ENCODE assay signal across 8 cellular contexts in the genomic region with DNA sequence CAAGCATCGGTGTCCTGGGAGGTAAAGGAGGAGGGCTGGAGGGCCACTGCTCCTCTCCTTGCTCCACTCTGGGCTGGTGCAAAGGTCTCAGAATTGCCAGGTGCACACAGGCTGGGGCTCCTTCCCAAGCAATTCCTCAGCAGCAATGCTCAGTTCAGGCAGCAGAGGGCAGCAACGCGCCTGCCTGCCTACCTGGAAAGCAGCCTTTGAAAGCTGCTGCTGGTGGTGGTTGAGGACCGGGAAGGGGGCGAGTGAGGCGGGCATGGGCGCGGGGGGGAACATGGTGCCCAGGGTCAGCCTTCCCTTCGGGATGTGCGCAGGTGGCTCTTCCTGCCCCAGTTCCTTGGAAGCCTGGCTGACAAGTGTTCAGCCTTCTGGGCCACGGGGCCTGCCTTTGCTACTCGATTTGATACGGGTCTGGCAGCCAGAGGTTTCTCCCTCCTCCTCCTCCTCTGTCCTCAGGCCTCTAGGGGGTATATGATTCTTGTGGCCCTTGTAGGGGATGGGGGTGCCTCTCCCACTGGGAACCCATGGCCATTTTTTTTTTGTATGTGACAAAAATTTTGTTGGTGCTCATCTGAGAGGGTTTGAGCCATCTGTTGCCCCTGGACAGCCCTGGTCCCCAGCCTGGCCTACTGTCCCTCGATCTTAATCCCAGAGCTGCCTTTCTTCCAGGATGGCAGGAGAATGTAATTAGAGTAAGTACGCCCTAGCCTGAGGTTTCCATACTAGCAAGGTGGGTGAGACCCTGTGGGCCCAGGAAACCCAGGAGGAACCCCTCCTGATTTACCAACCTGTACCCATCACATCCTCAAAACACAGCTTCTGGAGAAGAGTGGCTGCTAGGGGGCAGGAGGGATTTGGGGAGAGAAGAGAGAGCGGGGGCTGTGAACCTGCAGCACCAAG. TPM values are rescaled to one million over a fixed set of nuclear protein-coding genes. Genes with fewer than 3 reads are reported as not detected.
DNase-seq lines count a peak whose midpoint lies in the region; ATAC-seq and TF ChIP-seq lines count a peak whose summit lies in the region.

No MANE protein-coding gene starts in this region.

- H3K4me3 ChIP-seq in CD8-positive, alpha-beta T cell (ENCODE audit: low read depth, low read length), result no peak overlapping the region
- no peak overlapping the region for H3K4me3 ChIP-seq in H7 (ENCODE audit: insufficient read depth, low read depth, low read length)
- no peak overlapping the region for H3K4me3 ChIP-seq in hepatocyte
- H3K4me3 ChIP-seq in gastrocnemius medialis, result peak overlapping the region in 3 of 4 donors; percentile 17 to 30 (median 18)

- H3K9me3 Mint-ChIP-seq in CD8-positive, alpha-beta T cell, result no peaks in the 10 kb centered on the region

- CTCF ChIA-PET in CD8-positive, alpha-beta T cell (lab: Charles Lee), result interaction anchor here (0.7 to 7.1 kb wide), 23 partner anchors 11 to 431 kb away, joined by 3 to 74 read pairs (median 6); partner anchors contain the start of genes MAD2L1BP, MRPS18A, RSPH9 and VEGFA

- H3K9me3 ChIP-seq in CD8-positive, alpha-beta T cell (ENCODE audit: low read length), result no peaks in the 10 kb centered on the region
- no peaks in the 10 kb centered on the region for H3K9me3 ChIP-seq in hepatocyte (ENCODE audit: low read depth)
- H3K9me3 ChIP-seq in gastrocnemius medialis, result no peaks in the 10 kb centered on the region

- no peaks in the 10 kb centered on the region for H4K20me1 ChIP-seq in hepatocyte (ENCODE audit: insufficient read depth, poor library complexity, severe bottlenecking)

- peak overlapping the region; percentile 63 for H3K4me3 Mint-ChIP-seq in CD8-positive, alpha-beta T cell

- ATAC-seq in CD8-positive, alpha-beta T cell, result peak; percentile 83
- peak; percentile 67 to 69 for ATAC-seq in gastrocnemius medialis
- ATAC-seq in GM21737 (IDR thresholded peaks at IDR 0.05; ENCODE audit: unreplicated experiment), result no peak

- peak; percentile 72 to 85 (median 75) for DNase-seq in CD8-positive, alpha-beta T cell
- DNase-seq in H7, result peak; percentile 92
- DNase-seq in NCI-H1930 (lab: John Stamatoyannopoulos, UW), result peak; percentile 53 to 79
- DNase-seq in T1000 (lab: John Stamatoyannopoulos, UW), result peak; percentile 64
- DNase-seq in astrocyte of the hippocampus (ENCODE audit: low read depth, low spot score), result peak; percentile 89
- DNase-seq in hepatocyte (ENCODE audit: low spot score), result peak; percentile 88
- peak; percentile 62 to 85 for DNase-seq in gastrocnemius medialis

- TF ChIP-seq POLR2A in gastrocnemius medialis (IDR thresholded peaks at IDR 0.05), result peak in 1 of 2 donors; percentile 34

- no peak overlapping the region for H2AFZ ChIP-seq in hepatocyte

- H3K4me2 ChIP-seq in hepatocyte, result peak overlapping the region; percentile 75

- intact Hi-C loops in CD8-positive, alpha-beta T cell (cut with DNase I, micrococcal nuclease), result loop anchor here (1.0 to 2.0 kb wide), 3 partner anchors 103 to 412 kb away; partner anchors contain the start of gene VEGFA (in 1 of the 2)
- intact Hi-C loops in gastrocnemius medialis (cut with DNase I; ENCODE audit: low total_unique reads), result loop anchor here (1.0 to 2.0 kb wide), 5 partner anchors 35 to 412 kb away; partner anchors contain the start of gene VEGFA

- peaks cover 25% of the 10 kb centered on the region for H3K36me3 Mint-ChIP-seq in CD8-positive, alpha-beta T cell

- POLR2A ChIA-PET in CD8-positive, alpha-beta T cell (lab: Charles Lee), result interaction anchor here (1.0 kb wide), 1 partner anchor 102 kb away, joined by 3 read pairs; no protein-coding TSS in a partner anchor

- TF ChIP-seq CTCF in CD8-positive, alpha-beta T cell (IDR thresholded peaks at IDR 0.05), result peak; percentile 96
- TF ChIP-seq CTCF in hepatocyte (IDR thresholded peaks at IDR 0.05; ENCODE audit: poor library complexity) (peak; percentile 94), gastrocnemius medialis (IDR thresholded peaks at IDR 0.05 in 4 of 5, conservative IDR thresholded peaks at IDR 0.05 in 1 of 5) (peak; percentile 98)

- in situ Hi-C loops in gastrocnemius medialis (cut with MboI; ENCODE audit: low sequenced_read_pairs in 4 of 4), result loop anchor here (5.0 to 25.0 kb wide), 4 partner anchors 87 to 420 kb away; no protein-coding TSS in a partner anchor

- H3K9me2 ChIP-seq in hepatocyte (replicated peaks; ENCODE audit: insufficient read depth), result no peaks in the 10 kb centered on the region

- whole genome bisulfite sequencing in hepatocyte (ENCODE audit: low lambda C conversion rate, missing lambda C conversion rate), result 21% methylated on average over 9 of the region's 16 CpGs

- peaks cover 10% of the 10 kb centered on the region for H3K36me3 ChIP-seq in CD8-positive, alpha-beta T cell (ENCODE audit: insufficient read depth, low read length)
- H3K36me3 ChIP-seq in H7 (replicated peaks; ENCODE audit: control insufficient read depth, insufficient read depth, low read length) (peaks cover 14% of the 10 kb centered on the region), hepatocyte (replicated peaks; ENCODE audit: insufficient read depth, low read depth) (no peaks in the 10 kb centered on the region), gastrocnemius medialis (peaks cover 0 to 20% of the 10 kb centered on the region in 2 donors)

- H3K27ac ChIP-seq in CD8-positive, alpha-beta T cell (ENCODE audit: low read depth, low read length), result no peak overlapping the region
- H3K27ac ChIP-seq in hepatocyte (peak overlapping the region; percentile 53), gastrocnemius medialis (peak overlapping the region; percentile 95 to 97 (median 96))

- peaks cover 14% of the 10 kb centered on the region for H3K4me1 ChIP-seq in CD8-positive, alpha-beta T cell (ENCODE audit: insufficient read depth, low read length)
- H3K4me1 ChIP-seq in hepatocyte (ENCODE audit: insufficient read depth), result peaks cover 25% of the 10 kb centered on the region
- peaks cover 54 to 59% of the 10 kb centered on the region in 2 donors for H3K4me1 ChIP-seq in gastrocnemius medialis

- no peaks in the 10 kb centered on the region for H3K27me3 Mint-ChIP-seq in CD8-positive, alpha-beta T cell (ENCODE audit: low read depth)

- H3K27ac Mint-ChIP-seq in CD8-positive, alpha-beta T cell, result peak overlapping the region; percentile 81

- H3K27me3 ChIP-seq in CD8-positive, alpha-beta T cell (ENCODE audit: insufficient read depth, low read length), result no peaks in the 10 kb centered on the region
- H3K27me3 ChIP-seq in H7 (ENCODE audit: control insufficient read depth, insufficient read depth, low read length), result no peaks in the 10 kb centered on the region
- H3K27me3 ChIP-seq in hepatocyte, result no peaks in the 10 kb centered on the region
- H3K27me3 ChIP-seq in gastrocnemius medialis, result no peaks in the 10 kb centered on the region

- no peaks in the 10 kb centered on the region for H3K79me2 ChIP-seq in hepatocyte

- peaks cover 18% of the 10 kb centered on the region for H3K4me1 Mint-ChIP-seq in CD8-positive, alpha-beta T cell (ENCODE audit: low read depth)

RNA-seq across cellular contexts. Expression of gene MRPS18A, which starts 20.1 kb away (rescaled TPM):
- total RNA-seq in CD8-positive, alpha-beta T cell, result 10 to 100 TPM; 43.9 to 44.6 TPM
- 77.3 and 102 TPM in 2 replicates for total RNA-seq in H7 (2014; rRNA removed; shearing (Covaris generic))
- total RNA-seq in hepatocyte (46.1 and 53.1 TPM in 2 replicates), gastrocnemius medialis (100 to 1,000 TPM; 161 to 171 (median 168) TPM)
- 68.8 and 71.1 TPM in 2 replicates for polyA plus RNA-seq in hepatocyte

RNA-seq across cellular contexts. Expression of gene RSPH9, which starts 22.7 kb away (rescaled TPM):
- total RNA-seq in CD8-positive, alpha-beta T cell, result not detected
- total RNA-seq in H7 (2014; rRNA removed; shearing (Covaris generic)), result 0.07 TPM in 1 of 2 replicates, not detected in the other
- total RNA-seq in hepatocyte (0.08 and 0.73 TPM in 2 replicates), gastrocnemius medialis (under 1 TPM in 1 of 4 donors, not detected in 3; 0.09 TPM)
- 1.8 and 2.8 TPM in 2 replicates for polyA plus RNA-seq in hepatocyte

RNA-seq across cellular contexts. Expression of gene MAD2L1BP, which starts 31.9 kb away (rescaled TPM):
- total RNA-seq in CD8-positive, alpha-beta T cell, result 10 to 100 TPM; 29.2 TPM
- total RNA-seq in H7 (2014; rRNA removed; shearing (Covaris generic)), result 40.0 and 46.5 TPM in 2 replicates
- total RNA-seq in hepatocyte (36.3 and 47.6 TPM in 2 replicates), gastrocnemius medialis (10 to 100 TPM; 25.1 to 55.4 (median 25.2) TPM)
- polyA plus RNA-seq in hepatocyte, result 32.1 and 43.8 TPM in 2 replicates

RNA-seq across cellular contexts. Expression of gene GTPBP2, which starts 38.4 kb away (rescaled TPM):
- 10 to 100 TPM; 24.6 to 26.1 TPM for total RNA-seq in CD8-positive, alpha-beta T cell
- total RNA-seq in H7 (2014; rRNA removed; shearing (Covaris generic)), result 59.0 and 64.2 TPM in 2 replicates
- total RNA-seq in hepatocyte, result 42.9 and 59.5 TPM in 2 replicates
- polyA plus RNA-seq in hepatocyte, result 21.9 and 28.7 TPM in 2 replicates
- total RNA-seq in gastrocnemius medialis, result 10 to 100 TPM; 25.0 to 39.4 (median 27.1) TPM

Comparison
In these comparisons a context has a peak if more than half of its experiments do, and no peak if none do; other contexts are left out.
1. H3K4me3 ChIP-seq: peak in gastrocnemius medialis (3 of 4); none in CD8-positive, alpha-beta T cell (single experiment), H7 (single experiment) and hepatocyte (single experiment).
2. Peak in every context shown above with its lines, with median percentiles within 50 percentile points of each other: DNase-seq and CTCF ChIP-seq.